In genomic region chr2:134118279-134119116, GRCh38 we compare ENCODE assay signal across 8 cellular contexts.
A peak's percentile ranks its signal among the peaks of the same experiment; 100 is the strongest.
DNase-seq lines count a peak whose midpoint lies in the region; ATAC-seq, FAIRE-seq and TF ChIP-seq lines count a peak whose summit lies in the region.

No MANE protein-coding gene starts in this region.

- WGBS in gastroesophageal sphincter (ENCODE audit: low coverage in 1 of 2), 2 donors, result 10 to 31% methylated on average over 4 to 8 of the region's 8 CpGs
- WGBS in pancreas, 2 donors, result 29 to 35% methylated on average over 8 of the region's 8 CpGs
- WGBS in tibial nerve, 2 donors, result 22 to 27% methylated on average over 8 of the region's 8 CpGs

- H3K9me3 ChIP-seq in HCT116 (ENCODE audit: control insufficient read depth in 1 of 2, insufficient read depth in 1 of 2, low read depth in 1 of 2, low read length in 2 of 2) (no peaks in the 10 kb centered on the region), MM.1S (replicated peaks; ENCODE audit: insufficient read depth, low read length) (no peaks in the 10 kb centered on the region), SJCRH30 (replicated peaks) (no peaks in the 10 kb centered on the region), gastroesophageal sphincter (no peaks in the 10 kb centered on the region), pancreas (no peaks in the 10 kb centered on the region), tibial nerve (no peaks in the 10 kb centered on the region)

- RAD21 ChIA-PET in HCT116 (lab: Charles Lee; ENCODE audit: low non-redundant PET in 1 of 2, low total read pairs in 2 of 2, uncharacterized antibody in 2 of 2, unreplicated experiment in 2 of 2), result interaction anchor here (0.8 to 2.4 kb wide), 11 partner anchors 86 to 332 kb away, joined by 3 to 23 read pairs (median 6); no protein-coding TSS in a partner anchor

- H3K4me2 ChIP-seq in HCT116 (ENCODE audit: low read length), result peak overlapping the region; percentile 90
- H3K4me2 ChIP-seq in MM.1S (ENCODE audit: low read depth, low read length), result peak overlapping the region; percentile 83

- no peaks in the 10 kb centered on the region for H4K20me1 ChIP-seq in HCT116 (ENCODE audit: insufficient read depth)
- peaks cover 14% of the 10 kb centered on the region; the same call in 1 of the 2 replicates for H4K20me1 ChIP-seq in MM.1S (ENCODE audit: insufficient read depth, low read length)

- no peaks in the 10 kb centered on the region for H3K27me3 ChIP-seq in HCT116 (ENCODE audit: insufficient read depth, low read length)
- no peaks in the 10 kb centered on the region for H3K27me3 ChIP-seq in MM.1S (replicated peaks; ENCODE audit: insufficient read depth, low read length)
- H3K27me3 ChIP-seq in SJCRH30, result no peaks in the 10 kb centered on the region
- H3K27me3 ChIP-seq in gastroesophageal sphincter, result no peaks in the 10 kb centered on the region
- H3K27me3 ChIP-seq in pancreas, result no peaks in the 10 kb centered on the region
- H3K27me3 ChIP-seq in tibial nerve, result no peaks in the 10 kb centered on the region

- POLR2A ChIA-PET in HCT116 (lab: Charles Lee), result interaction anchor here (1.1 to 1.3 kb wide), 2 partner anchors 89 to 293 kb away, joined by 3 to 5 read pairs; no protein-coding TSS in a partner anchor

- H2AFZ ChIP-seq in HCT116 (ENCODE audit: low read depth, low read length, poor library complexity, severe bottlenecking) (peak overlapping the region; percentile 97), MM.1S (ENCODE audit: low read length) (peak overlapping the region; percentile 61)

- H3K36me3 ChIP-seq in HCT116 (ENCODE audit: control insufficient read depth in 1 of 2, insufficient read depth in 2 of 2, low read length in 2 of 2) (no peaks in the 10 kb centered on the region), MM.1S (replicated peaks; ENCODE audit: insufficient read depth, low read length) (no peaks in the 10 kb centered on the region), SJCRH30 (no peaks in the 10 kb centered on the region), gastroesophageal sphincter (no peaks in the 10 kb centered on the region), pancreas (no peaks in the 10 kb centered on the region), tibial nerve (no peaks in the 10 kb centered on the region)

- peak; percentile 92 for DNase-seq in GF-D8 (lab: John Stamatoyannopoulos, UW)
- peak; percentile 84 for DNase-seq in HCT116 (ENCODE audit: low read depth, low spot score)
- DNase-seq in MM.1S, result peak; percentile 93
- DNase-seq in SJCRH30, result peak; percentile 91 to 97
- DNase-seq in activated naive CD4-positive, alpha-beta T cell (lab: John Stamatoyannopoulos, UW), result peak; percentile 14 to 68 (median 44)
- peak in 5 of 6 donors; percentile 67 to 87 (median 78) for DNase-seq in pancreas
- peak; percentile 85 to 96 for DNase-seq in tibial nerve (ENCODE audit: low spot score in 2 of 2)

- H3K9ac ChIP-seq in HCT116 (ENCODE audit: low read length) (0 out of 2 replicates have a peak overlapping the region, but pooled peaks have one; percentile 79), MM.1S (ENCODE audit: low read length) (peak overlapping the region; percentile 97)

- intact Hi-C loops in HCT116 (cut with micrococcal nuclease), result loop anchor here (1.0 to 10.0 kb wide), 6 partner anchors 89 to 786 kb away; no protein-coding TSS in a partner anchor
- intact Hi-C loops in pancreas (cut with DNase I), result loop anchor here in 2 of 3 donors (10.0 kb wide), 2 partner anchors 126 to 296 kb away; no protein-coding TSS in a partner anchor

- CTCF ChIA-PET in HCT116 (lab: Charles Lee), result interaction anchor here (0.6 to 4.5 kb wide), 28 partner anchors 8 to 373 kb away, joined by 3 to 60 read pairs (median 4); no protein-coding TSS in a partner anchor

- TF ChIP-seq EP300 in gastroesophageal sphincter (IDR thresholded peaks at IDR 0.05) (no peak), tibial nerve (IDR thresholded peaks at IDR 0.05) (peak; percentile 30 to 82)

- H3K79me2 ChIP-seq in HCT116 (ENCODE audit: insufficient read depth, low read length) (peaks cover 26% of the 10 kb centered on the region), MM.1S (ENCODE audit: low read length) (peaks cover 40% of the 10 kb centered on the region)

- H3F3A ChIP-seq in MM.1S (ENCODE audit: insufficient read depth, low read length), result peaks cover 34% of the 10 kb centered on the region

- TF ChIP-seq RAD21 in HCT116 (IDR thresholded peaks at IDR 0.05; ENCODE audit: low read depth), result peak; percentile 98

- H3K4me3 ChIP-seq in HCT116 (replicated peaks in 1 of 2; ENCODE audit: low read depth in 1 of 2, low read length in 2 of 2), result peak overlapping the region in 1 of 2 experiments; percentile 81; a peak in 1 of 4 replicates
- peak overlapping the region; percentile 92 for H3K4me3 ChIP-seq in MM.1S (ENCODE audit: low read length)
- peak overlapping the region; percentile 97 for H3K4me3 ChIP-seq in SJCRH30
- no peak overlapping the region for H3K4me3 ChIP-seq in gastroesophageal sphincter
- H3K4me3 ChIP-seq in pancreas, result no peak overlapping the region
- H3K4me3 ChIP-seq in tibial nerve, result no peak overlapping the region

- ATAC-seq in HCT116 (peak; percentile 52), gastroesophageal sphincter (peak; percentile 59), pancreas (peak; percentile 51 to 78 (median 66))

- peak; percentile 68 for FAIRE-seq in pancreas (lab: Jason Lieb, UNC)

- peaks cover 12 to 19% of the 10 kb centered on the region in 2 experiments; a peak in 3 of 4 replicates for H3K4me1 ChIP-seq in HCT116 (ENCODE audit: control insufficient read depth in 1 of 2, insufficient read depth in 2 of 2, low read length in 2 of 2)
- H3K4me1 ChIP-seq in MM.1S (ENCODE audit: low read length), result peaks cover 38% of the 10 kb centered on the region
- H3K4me1 ChIP-seq in SJCRH30, result peaks cover 6% of the 10 kb centered on the region
- H3K4me1 ChIP-seq in gastroesophageal sphincter, result peaks cover 2 to 39% (median 18%) of the 10 kb centered on the region in 3 donors
- H3K4me1 ChIP-seq in pancreas, result peaks cover 8 to 25% (median 15%) of the 10 kb centered on the region in 3 donors
- peaks cover 0 to 41% (median 25%) of the 10 kb centered on the region in 4 donors for H3K4me1 ChIP-seq in tibial nerve

- TF ChIP-seq CTCF in HCT116 (IDR thresholded peaks at IDR 0.05 in 2 of 3, conservative IDR thresholded peaks at IDR 0.05 in 1 of 3; ENCODE audit: borderline replicate concordance in 1 of 3, insufficient read depth in 1 of 3, low read depth in 2 of 3, low read length in 2 of 3), result peak; percentile 68 to 97 (median 80)
- TF ChIP-seq CTCF in MM.1S (IDR thresholded peaks at IDR 0.05; ENCODE audit: low read length), result peak; percentile 79
- peak in 3 of 4 experiments; percentile 81 to 86 (median 85) for TF ChIP-seq CTCF in gastroesophageal sphincter (IDR thresholded peaks at IDR 0.05)
- peak; percentile 30 to 61 (median 57) for TF ChIP-seq CTCF in pancreas (IDR thresholded peaks at IDR 0.05)
- TF ChIP-seq CTCF in tibial nerve (IDR thresholded peaks at IDR 0.05), result peak; percentile 69 to 81 (median 73)

- no peak overlapping the region for H3K27ac ChIP-seq in HCT116 (ENCODE audit: low read depth, low read length)
- peak overlapping the region; percentile 88; the same call in 1 of the 2 replicates for H3K27ac ChIP-seq in MM.1S (ENCODE audit: low read length)
- peak overlapping the region; percentile 87 for H3K27ac ChIP-seq in SJCRH30
- H3K27ac ChIP-seq in gastroesophageal sphincter, result peak overlapping the region; percentile 25 to 94 (median 92)
- H3K27ac ChIP-seq in pancreas, result peak overlapping the region in 2 of 4 donors; percentile 23 to 53
- H3K27ac ChIP-seq in tibial nerve, result peak overlapping the region in 3 of 4 donors; percentile 58 to 94 (median 94)

- H3K9me2 ChIP-seq in HCT116 (ENCODE audit: insufficient read depth), result no peaks in the 10 kb centered on the region
- H3K9me2 ChIP-seq in MM.1S (replicated peaks; ENCODE audit: insufficient read depth, low read length), result no peaks in the 10 kb centered on the region

- TF ChIP-seq POLR2A in HCT116 (IDR thresholded peaks at IDR 0.05; ENCODE audit: borderline replicate concordance, extremely low read depth, insufficient read depth, insufficient read length) (no peak), gastroesophageal sphincter (IDR thresholded peaks at IDR 0.05) (no peak), tibial nerve (IDR thresholded peaks at IDR 0.05) (no peak)

- BruUV-seq in HCT116 (replicated peaks; lab: Mats Ljungman, UMichigan), result no TSS peak

TF ChIP-seq in HCT116, 20 proteins besides CTCF, POLR2A, EP300 and RAD21:
- peak; percentile 66 for TF ChIP-seq YY1 (IDR thresholded peaks at IDR 0.05; ENCODE audit: extremely low read depth, insufficient replicate concordance, low read depth, low read length)
- no peak for TF ChIP-seq ZBTB33 (IDR thresholded peaks at IDR 0.05; ENCODE audit: extremely low read depth, insufficient replicate concordance, low read length)
- peak; percentile 17; the same call in 1 of the 2 replicates for TF ChIP-seq POLR2AphosphoS5 (IDR thresholded peaks at IDR 0.05; ENCODE audit: low read depth, low read length)
- TF ChIP-seq FOSL1 (IDR thresholded peaks at IDR 0.05; ENCODE audit: low read depth), result 0 out of 2 replicates have a peak, but pooled peaks have one; percentile 12

Comparison
In these comparisons a context has a peak if more than half of its experiments do, and no peak if none do; other contexts are left out.
1. H3K4me3 ChIP-seq: peak in MM.1S (single experiment) and SJCRH30 (single experiment); none in gastroesophageal sphincter (0 of 2), pancreas (0 of 4) and tibial nerve (0 of 4).
2. Peak in every context shown above with its lines, with median percentiles within 50 percentile points of each other: DNase-seq, ATAC-seq and CTCF ChIP-seq.